ENCODE assay signal across 1 cellular context in genomic region chr17:17590883-17591407, GRCh38.
TF ChIP-seq lines count a peak whose summit lies in the region.

No MANE protein-coding gene starts in this region.

TF ChIP-seq in HepG2, 621 proteins besides CTCF, POLR2A, EP300 and RAD21 (continued from another document and continues in another):
- TF ChIP-seq, protein P1, sequence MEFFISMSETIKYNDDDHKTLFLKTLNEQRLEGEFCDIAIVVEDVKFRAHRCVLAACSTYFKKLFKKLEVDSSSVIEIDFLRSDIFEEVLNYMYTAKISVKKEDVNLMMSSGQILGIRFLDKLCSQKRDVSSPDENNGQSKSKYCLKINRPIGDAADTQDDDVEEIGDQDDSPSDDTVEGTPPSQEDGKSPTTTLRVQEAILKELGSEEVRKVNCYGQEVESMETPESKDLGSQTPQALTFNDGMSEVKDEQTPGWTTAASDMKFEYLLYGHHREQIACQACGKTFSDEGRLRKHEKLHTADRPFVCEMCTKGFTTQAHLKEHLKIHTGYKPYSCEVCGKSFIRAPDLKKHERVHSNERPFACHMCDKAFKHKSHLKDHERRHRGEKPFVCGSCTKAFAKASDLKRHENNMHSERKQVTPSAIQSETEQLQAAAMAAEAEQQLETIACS (CRISPR knock-in tag; IDR thresholded peaks at IDR 0.05): peak; percentile 54
- TF ChIP-seq RAD51 (IDR thresholded peaks at IDR 0.05; ENCODE audit: borderline replicate concordance) (no peak), SP1 (IDR thresholded peaks at IDR 0.05) (0 out of 2 replicates have a peak, but pooled peaks have one; percentile 9), SP1 (CRISPR knock-in tag; IDR thresholded peaks at IDR 0.05) (no peak), ISX (CRISPR knock-in tag; conservative IDR thresholded peaks at IDR 0.05) (no peak), ZSCAN21 (CRISPR knock-in tag; IDR thresholded peaks at IDR 0.05; ENCODE audit: borderline replicate concordance) (no peak), HDAC6 (IDR thresholded peaks at IDR 0.05; ENCODE audit: low read depth, low read length) (no peak), KLF13 (CRISPR knock-in tag; IDR thresholded peaks at IDR 0.05) (no peak), ZBTB34 (CRISPR knock-in tag; IDR thresholded peaks at IDR 0.05) (0 out of 2 replicates have a peak, but pooled peaks have one; percentile 37), SKIL (CRISPR knock-in tag; IDR thresholded peaks at IDR 0.05; ENCODE audit: borderline replicate concordance) (no peak), ZNF160 (CRISPR knock-in tag; IDR thresholded peaks at IDR 0.05) (0 out of 2 replicates have a peak, but pooled peaks have one; percentile 6), ZNF703 (CRISPR knock-in tag; IDR thresholded peaks at IDR 0.05; ENCODE audit: borderline replicate concordance) (no peak), ARNTL (CRISPR knock-in tag; IDR thresholded peaks at IDR 0.05) (peak; percentile 14; the same call in 1 of the 2 replicates), ZNF737 (CRISPR knock-in tag; IDR thresholded peaks at IDR 0.05; ENCODE audit: borderline replicate concordance) (peak; percentile 37; the same call in 1 of the 2 replicates), HNRNPK (IDR thresholded peaks at IDR 0.05; ENCODE audit: low read depth, low read length, poor library complexity, severe bottlenecking) (no peak), NONO (IDR thresholded peaks at IDR 0.05) (no peak), NONO (CRISPR knock-in tag; conservative IDR thresholded peaks at IDR 0.05) (no peak), WIZ (CRISPR knock-in tag; IDR thresholded peaks at IDR 0.05) (no peak), GLMP (CRISPR knock-in tag; IDR thresholded peaks at IDR 0.05; ENCODE audit: borderline replicate concordance) (no peak), POLR2AphosphoS5 (IDR thresholded peaks at IDR 0.05; ENCODE audit: low read depth, low read length) (peak; percentile 43; the same call in 1 of the 2 replicates), ZNF556 (CRISPR knock-in tag; IDR thresholded peaks at IDR 0.05; ENCODE audit: borderline replicate concordance) (no peak), HOXD1 (CRISPR knock-in tag; IDR thresholded peaks at IDR 0.05) (peak; percentile 23; the same call in 1 of the 2 replicates), ZKSCAN5 (CRISPR knock-in tag; IDR thresholded peaks at IDR 0.05) (no peak), NCOA1 (CRISPR knock-in tag; IDR thresholded peaks at IDR 0.05) (peak; percentile 8; the same call in 1 of the 2 replicates), ZBTB38 (CRISPR knock-in tag; IDR thresholded peaks at IDR 0.05) (peak; percentile 54)
- TF ChIP-seq, protein P2, sequence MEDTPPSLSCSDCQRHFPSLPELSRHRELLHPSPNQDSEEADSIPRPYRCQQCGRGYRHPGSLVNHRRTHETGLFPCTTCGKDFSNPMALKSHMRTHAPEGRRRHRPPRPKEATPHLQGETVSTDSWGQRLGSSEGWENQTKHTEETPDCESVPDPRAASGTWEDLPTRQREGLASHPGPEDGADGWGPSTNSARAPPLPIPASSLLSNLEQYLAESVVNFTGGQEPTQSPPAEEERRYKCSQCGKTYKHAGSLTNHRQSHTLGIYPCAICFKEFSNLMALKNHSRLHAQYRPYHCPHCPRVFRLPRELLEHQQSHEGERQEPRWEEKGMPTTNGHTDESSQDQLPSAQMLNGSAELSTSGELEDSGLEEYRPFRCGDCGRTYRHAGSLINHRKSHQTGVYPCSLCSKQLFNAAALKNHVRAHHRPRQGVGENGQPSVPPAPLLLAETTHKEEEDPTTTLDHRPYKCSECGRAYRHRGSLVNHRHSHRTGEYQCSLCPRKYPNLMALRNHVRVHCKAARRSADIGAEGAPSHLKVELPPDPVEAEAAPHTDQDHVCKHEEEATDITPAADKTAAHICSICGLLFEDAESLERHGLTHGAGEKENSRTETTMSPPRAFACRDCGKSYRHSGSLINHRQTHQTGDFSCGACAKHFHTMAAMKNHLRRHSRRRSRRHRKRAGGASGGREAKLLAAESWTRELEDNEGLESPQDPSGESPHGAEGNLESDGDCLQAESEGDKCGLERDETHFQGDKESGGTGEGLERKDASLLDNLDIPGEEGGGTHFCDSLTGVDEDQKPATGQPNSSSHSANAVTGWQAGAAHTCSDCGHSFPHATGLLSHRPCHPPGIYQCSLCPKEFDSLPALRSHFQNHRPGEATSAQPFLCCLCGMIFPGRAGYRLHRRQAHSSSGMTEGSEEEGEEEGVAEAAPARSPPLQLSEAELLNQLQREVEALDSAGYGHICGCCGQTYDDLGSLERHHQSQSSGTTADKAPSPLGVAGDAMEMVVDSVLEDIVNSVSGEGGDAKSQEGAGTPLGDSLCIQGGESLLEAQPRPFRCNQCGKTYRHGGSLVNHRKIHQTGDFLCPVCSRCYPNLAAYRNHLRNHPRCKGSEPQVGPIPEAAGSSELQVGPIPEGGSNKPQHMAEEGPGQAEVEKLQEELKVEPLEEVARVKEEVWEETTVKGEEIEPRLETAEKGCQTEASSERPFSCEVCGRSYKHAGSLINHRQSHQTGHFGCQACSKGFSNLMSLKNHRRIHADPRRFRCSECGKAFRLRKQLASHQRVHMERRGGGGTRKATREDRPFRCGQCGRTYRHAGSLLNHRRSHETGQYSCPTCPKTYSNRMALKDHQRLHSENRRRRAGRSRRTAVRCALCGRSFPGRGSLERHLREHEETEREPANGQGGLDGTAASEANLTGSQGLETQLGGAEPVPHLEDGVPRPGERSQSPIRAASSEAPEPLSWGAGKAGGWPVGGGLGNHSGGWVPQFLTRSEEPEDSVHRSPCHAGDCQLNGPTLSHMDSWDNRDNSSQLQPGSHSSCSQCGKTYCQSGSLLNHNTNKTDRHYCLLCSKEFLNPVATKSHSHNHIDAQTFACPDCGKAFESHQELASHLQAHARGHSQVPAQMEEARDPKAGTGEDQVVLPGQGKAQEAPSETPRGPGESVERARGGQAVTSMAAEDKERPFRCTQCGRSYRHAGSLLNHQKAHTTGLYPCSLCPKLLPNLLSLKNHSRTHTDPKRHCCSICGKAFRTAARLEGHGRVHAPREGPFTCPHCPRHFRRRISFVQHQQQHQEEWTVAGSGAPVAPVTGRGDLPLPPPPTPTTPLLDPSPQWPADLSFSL (CRISPR knock-in tag; IDR thresholded peaks at IDR 0.05): peak; percentile 82
- TF ChIP-seq, protein P3, sequence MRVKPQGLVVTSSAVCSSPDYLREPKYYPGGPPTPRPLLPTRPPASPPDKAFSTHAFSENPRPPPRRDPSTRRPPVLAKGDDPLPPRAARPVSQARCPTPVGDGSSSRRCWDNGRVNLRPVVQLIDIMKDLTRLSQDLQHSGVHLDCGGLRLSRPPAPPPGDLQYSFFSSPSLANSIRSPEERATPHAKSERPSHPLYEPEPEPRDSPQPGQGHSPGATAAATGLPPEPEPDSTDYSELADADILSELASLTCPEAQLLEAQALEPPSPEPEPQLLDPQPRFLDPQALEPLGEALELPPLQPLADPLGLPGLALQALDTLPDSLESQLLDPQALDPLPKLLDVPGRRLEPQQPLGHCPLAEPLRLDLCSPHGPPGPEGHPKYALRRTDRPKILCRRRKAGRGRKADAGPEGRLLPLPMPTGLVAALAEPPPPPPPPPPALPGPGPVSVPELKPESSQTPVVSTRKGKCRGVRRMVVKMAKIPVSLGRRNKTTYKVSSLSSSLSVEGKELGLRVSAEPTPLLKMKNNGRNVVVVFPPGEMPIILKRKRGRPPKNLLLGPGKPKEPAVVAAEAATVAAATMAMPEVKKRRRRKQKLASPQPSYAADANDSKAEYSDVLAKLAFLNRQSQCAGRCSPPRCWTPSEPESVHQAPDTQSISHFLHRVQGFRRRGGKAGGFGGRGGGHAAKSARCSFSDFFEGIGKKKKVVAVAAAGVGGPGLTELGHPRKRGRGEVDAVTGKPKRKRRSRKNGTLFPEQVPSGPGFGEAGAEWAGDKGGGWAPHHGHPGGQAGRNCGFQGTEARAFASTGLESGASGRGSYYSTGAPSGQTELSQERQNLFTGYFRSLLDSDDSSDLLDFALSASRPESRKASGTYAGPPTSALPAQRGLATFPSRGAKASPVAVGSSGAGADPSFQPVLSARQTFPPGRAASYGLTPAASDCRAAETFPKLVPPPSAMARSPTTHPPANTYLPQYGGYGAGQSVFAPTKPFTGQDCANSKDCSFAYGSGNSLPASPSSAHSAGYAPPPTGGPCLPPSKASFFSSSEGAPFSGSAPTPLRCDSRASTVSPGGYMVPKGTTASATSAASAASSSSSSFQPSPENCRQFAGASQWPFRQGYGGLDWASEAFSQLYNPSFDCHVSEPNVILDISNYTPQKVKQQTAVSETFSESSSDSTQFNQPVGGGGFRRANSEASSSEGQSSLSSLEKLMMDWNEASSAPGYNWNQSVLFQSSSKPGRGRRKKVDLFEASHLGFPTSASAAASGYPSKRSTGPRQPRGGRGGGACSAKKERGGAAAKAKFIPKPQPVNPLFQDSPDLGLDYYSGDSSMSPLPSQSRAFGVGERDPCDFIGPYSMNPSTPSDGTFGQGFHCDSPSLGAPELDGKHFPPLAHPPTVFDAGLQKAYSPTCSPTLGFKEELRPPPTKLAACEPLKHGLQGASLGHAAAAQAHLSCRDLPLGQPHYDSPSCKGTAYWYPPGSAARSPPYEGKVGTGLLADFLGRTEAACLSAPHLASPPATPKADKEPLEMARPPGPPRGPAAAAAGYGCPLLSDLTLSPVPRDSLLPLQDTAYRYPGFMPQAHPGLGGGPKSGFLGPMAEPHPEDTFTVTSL (CRISPR knock-in tag; IDR thresholded peaks at IDR 0.05; ENCODE audit: borderline replicate concordance): no peak
- TF ChIP-seq, protein P4, sequence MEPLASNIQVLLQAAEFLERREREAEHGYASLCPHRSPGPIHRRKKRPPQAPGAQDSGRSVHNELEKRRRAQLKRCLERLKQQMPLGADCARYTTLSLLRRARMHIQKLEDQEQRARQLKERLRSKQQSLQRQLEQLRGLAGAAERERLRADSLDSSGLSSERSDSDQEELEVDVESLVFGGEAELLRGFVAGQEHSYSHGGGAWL (CRISPR knock-in tag; IDR thresholded peaks at IDR 0.05): peak; percentile 5; the same call in 1 of the 2 replicates
- TF ChIP-seq, protein P5, sequence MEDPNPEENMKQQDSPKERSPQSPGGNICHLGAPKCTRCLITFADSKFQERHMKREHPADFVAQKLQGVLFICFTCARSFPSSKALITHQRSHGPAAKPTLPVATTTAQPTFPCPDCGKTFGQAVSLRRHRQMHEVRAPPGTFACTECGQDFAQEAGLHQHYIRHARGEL (CRISPR knock-in tag; IDR thresholded peaks at IDR 0.05): no peak
- TF ChIP-seq, protein P6, sequence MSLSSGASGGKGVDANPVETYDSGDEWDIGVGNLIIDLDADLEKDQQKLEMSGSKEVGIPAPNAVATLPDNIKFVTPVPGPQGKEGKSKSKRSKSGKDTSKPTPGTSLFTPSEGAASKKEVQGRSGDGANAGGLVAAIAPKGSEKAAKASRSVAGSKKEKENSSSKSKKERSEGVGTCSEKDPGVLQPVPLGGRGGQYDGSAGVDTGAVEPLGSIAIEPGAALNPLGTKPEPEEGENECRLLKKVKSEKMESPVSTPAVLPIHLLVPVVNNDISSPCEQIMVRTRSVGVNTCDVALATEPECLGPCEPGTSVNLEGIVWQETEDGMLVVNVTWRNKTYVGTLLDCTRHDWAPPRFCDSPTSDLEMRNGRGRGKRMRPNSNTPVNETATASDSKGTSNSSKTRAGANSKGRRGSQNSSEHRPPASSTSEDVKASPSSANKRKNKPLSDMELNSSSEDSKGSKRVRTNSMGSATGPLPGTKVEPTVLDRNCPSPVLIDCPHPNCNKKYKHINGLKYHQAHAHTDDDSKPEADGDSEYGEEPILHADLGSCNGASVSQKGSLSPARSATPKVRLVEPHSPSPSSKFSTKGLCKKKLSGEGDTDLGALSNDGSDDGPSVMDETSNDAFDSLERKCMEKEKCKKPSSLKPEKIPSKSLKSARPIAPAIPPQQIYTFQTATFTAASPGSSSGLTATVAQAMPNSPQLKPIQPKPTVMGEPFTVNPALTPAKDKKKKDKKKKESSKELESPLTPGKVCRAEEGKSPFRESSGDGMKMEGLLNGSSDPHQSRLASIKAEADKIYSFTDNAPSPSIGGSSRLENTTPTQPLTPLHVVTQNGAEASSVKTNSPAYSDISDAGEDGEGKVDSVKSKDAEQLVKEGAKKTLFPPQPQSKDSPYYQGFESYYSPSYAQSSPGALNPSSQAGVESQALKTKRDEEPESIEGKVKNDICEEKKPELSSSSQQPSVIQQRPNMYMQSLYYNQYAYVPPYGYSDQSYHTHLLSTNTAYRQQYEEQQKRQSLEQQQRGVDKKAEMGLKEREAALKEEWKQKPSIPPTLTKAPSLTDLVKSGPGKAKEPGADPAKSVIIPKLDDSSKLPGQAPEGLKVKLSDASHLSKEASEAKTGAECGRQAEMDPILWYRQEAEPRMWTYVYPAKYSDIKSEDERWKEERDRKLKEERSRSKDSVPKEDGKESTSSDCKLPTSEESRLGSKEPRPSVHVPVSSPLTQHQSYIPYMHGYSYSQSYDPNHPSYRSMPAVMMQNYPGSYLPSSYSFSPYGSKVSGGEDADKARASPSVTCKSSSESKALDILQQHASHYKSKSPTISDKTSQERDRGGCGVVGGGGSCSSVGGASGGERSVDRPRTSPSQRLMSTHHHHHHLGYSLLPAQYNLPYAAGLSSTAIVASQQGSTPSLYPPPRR (CRISPR knock-in tag; IDR thresholded peaks at IDR 0.05; ENCODE audit: borderline replicate concordance): no peak
